Comparison of ENCODE assay signal across 8 cellular contexts in genomic region chr17:2337152-2337810, GRCh38.
DNase-seq lines count a peak whose midpoint lies in the region; ATAC-seq and TF ChIP-seq lines count a peak whose summit lies in the region.

TSS of gene SGSM2 (plus strand) at chr17:2337501. CDS start at chr17:2337689, 188 bp downstream.

- H3K4me3 ChIP-seq in WI38 (ENCODE audit: low read depth, low read length) (peak within 1 kb of the TSS; percentile 87), iPS-20b (ENCODE audit: low read length) (peak within 1 kb of the TSS; percentile 95), skin epidermis (peak within 1 kb of the TSS; percentile 61 to 98 (median 90))

- H3K27ac ChIP-seq in iPS-20b (ENCODE audit: low read length) (peak within 1 kb of the TSS; percentile 63), skin epidermis (peak within 1 kb of the TSS; percentile 33 to 96 (median 87))

- in situ Hi-C loops in ACHN (cut with HindIII; ENCODE audit: low pct_ligation_motif_present, low pct_unique_long_range_greater_than_20kb, low sequenced_read_pairs) (no loop called here), T47D (cut with HindIII; ENCODE audit: low pct_unique_long_range_greater_than_20kb, low sequenced_read_pairs) (no loop called here)

- peaks cover 43% of the 10 kb centered on the region for H3K36me3 ChIP-seq in iPS-20b (ENCODE audit: insufficient read depth, low read depth, low read length)

- peak; percentile 61 for DNase-seq in ACHN
- DNase-seq in NCI-H1048 (lab: John Stamatoyannopoulos, UW): peak; percentile 52
- DNase-seq in T47D (ENCODE audit: low read depth in 1 of 2, low spot score in 1 of 2): peak; percentile 58 to 66
- no peak for DNase-seq in SKM-1 (lab: John Stamatoyannopoulos, UW; ENCODE audit: unreplicated experiment)

- H3K27me3 ChIP-seq in iPS-20b (ENCODE audit: insufficient read depth, low read length): no peaks in the 10 kb centered on the region

- no peak for TF ChIP-seq CTCF in WI38 (IDR thresholded peaks at IDR 0.05; ENCODE audit: low read depth, low read length)

- ATAC-seq in GM19025 (IDR thresholded peaks at IDR 0.05; ENCODE audit: low read depth, unreplicated experiment): peak; percentile 29

- H3K4me1 ChIP-seq in iPS-20b (ENCODE audit: insufficient read depth, low read length): peaks cover 22% of the 10 kb centered on the region

- H3K9me3 ChIP-seq in iPS-20b (ENCODE audit: insufficient read depth, low read depth, low read length): no peaks in the 10 kb centered on the region

- H3K9ac ChIP-seq in iPS-20b (ENCODE audit: low read depth, low read length): peak within 1 kb of the TSS; percentile 97; the same call in 1 of the 2 replicates
